ENCODE assay signal across 16 cellular contexts in the genomic region with DNA sequence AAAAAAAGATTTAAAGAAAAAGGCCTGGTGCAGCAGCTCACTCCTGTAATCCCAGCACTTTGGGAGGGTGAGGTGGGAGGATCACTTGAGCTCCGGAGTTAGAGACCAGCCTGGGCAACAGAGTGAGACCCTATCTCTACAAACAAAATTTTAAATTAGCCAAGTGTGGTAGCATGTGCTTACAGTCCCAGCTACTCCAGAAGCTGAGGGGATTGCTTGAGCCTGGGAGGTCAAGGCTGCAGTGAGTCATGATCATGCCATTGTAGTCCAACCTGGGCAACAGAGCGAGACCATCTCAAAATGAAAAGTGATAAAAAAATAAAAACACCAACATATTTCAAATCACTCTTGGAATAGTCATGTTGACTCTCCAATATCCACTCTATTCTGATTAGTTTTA. TPM values are rescaled to one million over a fixed set of nuclear protein-coding genes. Genes with fewer than 3 reads are reported as not detected.
DNase-seq lines count a peak whose midpoint lies in the region; ATAC-seq and TF ChIP-seq lines count a peak whose summit lies in the region.
"Had no signal": no experiment of that assay in that cellular context is flagged by ENCODE, and none has a peak within 500 bp of the region (broad histone marks: within the 10 kb centered on the region; RNA-seq: fewer than 3 reads in every experiment).

No MANE protein-coding gene starts in this region.

- H3K4me2 ChIP-seq in GM23338, result no peak overlapping the region

- peaks cover 14% of the 10 kb centered on the region for H3K27me3 Mint-ChIP-seq in CD4-positive, CD25-positive, alpha-beta regulatory T cell
- peaks cover 15% of the 10 kb centered on the region for H3K27me3 Mint-ChIP-seq in GM23338 (ENCODE audit: insufficient read depth, low read depth, poor library complexity)
- no peaks in the 10 kb centered on the region for H3K27me3 Mint-ChIP-seq in activated CD4-positive, alpha-beta memory T cell treated with anti-CD3 and anti-CD28 coated beads for 36 hours

- DNase-seq in CD4-positive, CD25-positive, alpha-beta regulatory T cell, result no peak
- DNase-seq in GM23338 (ENCODE audit: low spot score) (no peak), epithelial cell of proximal tubule (ENCODE audit: low read depth) (peak; percentile 55), NCI-H748 (lab: John Stamatoyannopoulos, UW; ENCODE audit: unreplicated experiment) (no peak), tibial nerve (ENCODE audit: low spot score in 2 of 2) (no peak), NCI-H1092 treated with DMSO at 0.1 percent for 48 hours (lab: John Stamatoyannopoulos, UW) (no peak)
- DNase-seq in activated CD4-positive, alpha-beta memory T cell treated with anti-CD3 and anti-CD28 coated beads for 36 hours, result no peak
- DNase-seq: activated CD8-positive, alpha-beta memory T cell treated with anti-CD3 and anti-CD28 coated beads for 24 hours; amniotic stem cell; colonic mucosa; DMS53; NCI-H1930; NCI-H69 had no signal

- no peak for TF ChIP-seq EP300 in tibial nerve (IDR thresholded peaks at IDR 0.05)

- no peaks in the 10 kb centered on the region for H3K27me3 ChIP-seq in CD4-positive, CD25-positive, alpha-beta regulatory T cell (ENCODE audit: control insufficient read depth, insufficient read depth, low read length)
- H3K27me3 ChIP-seq in GM23338 (ENCODE audit: insufficient read depth), result no peaks in the 10 kb centered on the region
- H3K27me3 ChIP-seq in tibial nerve, result no peaks in the 10 kb centered on the region
- H3K27me3 ChIP-seq: colonic mucosa had no signal

- no peaks in the 10 kb centered on the region for H3K9me3 ChIP-seq in CD4-positive, CD25-positive, alpha-beta regulatory T cell (ENCODE audit: control insufficient read depth in 2 of 2, low read length in 2 of 2)
- H3K9me3 ChIP-seq in tibial nerve, result no peaks in the 10 kb centered on the region
- H3K9me3 ChIP-seq: colonic mucosa, HAP-1, thoracic aorta had no signal

- intact Hi-C loops in activated CD4-positive, alpha-beta memory T cell treated with anti-CD3 and anti-CD28 coated beads for 36 hours (cut with micrococcal nuclease), result loop anchor here (2.0 kb wide), 2 partner anchors 71 to 95 kb away; no protein-coding TSS in a partner anchor

- peak overlapping the region; percentile 57 to 100 (median 91) for H3K27ac Mint-ChIP-seq in CD4-positive, CD25-positive, alpha-beta regulatory T cell
- H3K27ac Mint-ChIP-seq in GM23338, result peak overlapping the region; percentile 48; the same call in 1 of the 2 replicates
- peak overlapping the region; percentile 79 for H3K27ac Mint-ChIP-seq in activated CD4-positive, alpha-beta memory T cell treated with anti-CD3 and anti-CD28 coated beads for 36 hours

- H3K9me2 ChIP-seq in GM23338 (ENCODE audit: insufficient read depth), result no peaks in the 10 kb centered on the region

- POLR2A ChIA-PET in activated CD4-positive, alpha-beta memory T cell treated with anti-CD3 and anti-CD28 coated beads for 36 hours (lab: Charles Lee), result interaction anchor here (0.8 kb wide), 1 partner anchor 11 kb away, joined by 3 read pairs; no protein-coding TSS in a partner anchor

- no peak for TF ChIP-seq POLR2A in tibial nerve (IDR thresholded peaks at IDR 0.05)

- H3K4me1 Mint-ChIP-seq in CD4-positive, CD25-positive, alpha-beta regulatory T cell, result peaks cover 19 to 51% (median 42%) of the 10 kb centered on the region in 4 donors
- H3K4me1 Mint-ChIP-seq in GM23338, result peaks cover 8% of the 10 kb centered on the region
- H3K4me1 Mint-ChIP-seq in activated CD4-positive, alpha-beta memory T cell treated with anti-CD3 and anti-CD28 coated beads for 36 hours (ENCODE audit: low read depth), result peaks cover 49% of the 10 kb centered on the region

- H3K27ac ChIP-seq in CD4-positive, CD25-positive, alpha-beta regulatory T cell (ENCODE audit: insufficient read depth, low read length, poor library complexity, severe bottlenecking), result peak overlapping the region; percentile 98
- H3K27ac ChIP-seq in GM23338 (ENCODE audit: low read depth) (0 out of 2 replicates have a peak overlapping the region, but pooled peaks have one; percentile 17), tibial nerve (no peak overlapping the region)
- H3K27ac ChIP-seq: colonic mucosa, thoracic aorta had no signal

- 98% methylated on average over 2 of the region's 2 CpGs for WGBS in tibial nerve, 2 donors

- H3K4me3 Mint-ChIP-seq in CD4-positive, CD25-positive, alpha-beta regulatory T cell, result peak overlapping the region in 3 of 4 donors; percentile 7 to 95 (median 59)
- no peak overlapping the region for H3K4me3 Mint-ChIP-seq in GM23338
- no peak overlapping the region for H3K4me3 Mint-ChIP-seq in activated CD4-positive, alpha-beta memory T cell treated with anti-CD3 and anti-CD28 coated beads for 36 hours

- no peak overlapping the region for H3K4me3 ChIP-seq in CD4-positive, CD25-positive, alpha-beta regulatory T cell (ENCODE audit: low read depth, low read length)
- H3K4me3 ChIP-seq in GM23338, result no peak overlapping the region
- H3K4me3 ChIP-seq in epithelial cell of proximal tubule (ENCODE audit: low read depth, low read length), result no peak overlapping the region
- H3K4me3 ChIP-seq in tibial nerve, result no peak overlapping the region
- H3K4me3 ChIP-seq: colonic mucosa, HAP-1, thoracic aorta had no signal

- H3K9me3 Mint-ChIP-seq in CD4-positive, CD25-positive, alpha-beta regulatory T cell, result peaks cover 0 to 3% (median 0%) of the 10 kb centered on the region in 7 donors
- H3K9me3 Mint-ChIP-seq in GM23338, result peaks cover 24% of the 10 kb centered on the region
- no peaks in the 10 kb centered on the region for H3K9me3 Mint-ChIP-seq in activated CD4-positive, alpha-beta memory T cell treated with anti-CD3 and anti-CD28 coated beads for 36 hours

- 0 out of 2 replicates have a peak, but pooled peaks cover 10% of the 10 kb centered on the region for H3F3A ChIP-seq in GM23338 (replicated peaks; ENCODE audit: low read depth)

- ATAC-seq in CD4-positive, CD25-positive, alpha-beta regulatory T cell (ENCODE audit: low read depth in 2 of 2), result no peak
- ATAC-seq in GM23338 (no peak), GM18870 (IDR thresholded peaks at IDR 0.05; ENCODE audit: unreplicated experiment) (no peak)

- peaks cover 25% of the 10 kb centered on the region for H4K20me1 ChIP-seq in GM23338 (replicated peaks; ENCODE audit: insufficient read depth)

- H3K36me3 Mint-ChIP-seq in CD4-positive, CD25-positive, alpha-beta regulatory T cell, result peaks cover 7% of the 10 kb centered on the region
- peaks cover 51% of the 10 kb centered on the region for H3K36me3 Mint-ChIP-seq in GM23338 (ENCODE audit: low read depth)
- H3K36me3 Mint-ChIP-seq in activated CD4-positive, alpha-beta memory T cell treated with anti-CD3 and anti-CD28 coated beads for 36 hours, result peaks cover 14% of the 10 kb centered on the region

- TF ChIP-seq CTCF in GM23338 (conservative IDR thresholded peaks at IDR 0.05; ENCODE audit: low read depth in 2 of 2) (no peak), epithelial cell of proximal tubule (conservative IDR thresholded peaks at IDR 0.05; ENCODE audit: low read depth, low read length) (no peak), tibial nerve (IDR thresholded peaks at IDR 0.05) (no peak)

- H3K79me2 ChIP-seq in GM23338 (replicated peaks; ENCODE audit: insufficient read depth), result peaks cover 85% of the 10 kb centered on the region

- no peak overlapping the region for H2AFZ ChIP-seq in GM23338

- H3K36me3 ChIP-seq in CD4-positive, CD25-positive, alpha-beta regulatory T cell (ENCODE audit: control insufficient read depth, insufficient read depth, low read length), result no peaks in the 10 kb centered on the region
- no peaks in the 10 kb centered on the region for H3K36me3 ChIP-seq in GM23338 (ENCODE audit: insufficient read depth)
- H3K36me3 ChIP-seq in tibial nerve, result no peaks in the 10 kb centered on the region
- H3K36me3 ChIP-seq: colonic mucosa, HAP-1, thoracic aorta had no signal

- CTCF ChIA-PET in activated CD4-positive, alpha-beta memory T cell treated with anti-CD3 and anti-CD28 coated beads for 36 hours (lab: Charles Lee), result interaction anchor here (0.7 to 1.5 kb wide), 5 partner anchors 9 to 157 kb away, joined by 3 to 10 read pairs (median 4); no protein-coding TSS in a partner anchor

- H3K4me1 ChIP-seq in CD4-positive, CD25-positive, alpha-beta regulatory T cell (ENCODE audit: control insufficient read depth, insufficient read depth, low read length, poor library complexity, severe bottlenecking), result peaks cover 37% of the 10 kb centered on the region
- peaks cover 9% of the 10 kb centered on the region for H3K4me1 ChIP-seq in GM23338 (ENCODE audit: insufficient read depth)
- H3K4me1 ChIP-seq in tibial nerve, result peaks cover 0 to 35% (median 19%) of the 10 kb centered on the region in 4 donors

TF ChIP-seq in GM23338, 12 proteins besides CTCF, POLR2A, EP300 and RAD21 (continues in another document):
- TF ChIP-seq REST (IDR thresholded peaks at IDR 0.05; ENCODE audit: unreplicated experiment), result no peak

RNA-seq across cellular contexts. Expression of gene KANSL1, which starts 2.7 kb away (rescaled TPM):
- 295 TPM for total RNA-seq in CD4-positive, CD25-positive, alpha-beta regulatory T cell
- 10 to 100 TPM in 3 of 4 donors, 1 to 10 TPM in 1; 9.1 to 14.1 (median 11.3) TPM for polyA plus RNA-seq in CD4-positive, CD25-positive, alpha-beta regulatory T cell
- 167 and 206 TPM in 2 replicates for total RNA-seq in GM23338 (2014; rRNA removed; shearing (Covaris generic))
- polyA plus RNA-seq in GM23338 (2016; fragmentation: Nextera tagmentation; extraction: Ambion mirVana), result 43.6 and 49.0 TPM in 2 replicates
- total RNA-seq in activated CD4-positive, alpha-beta memory T cell treated with anti-CD3 and anti-CD28 coated beads for 36 hours, result 10 to 100 TPM; 57.3 to 63.8 TPM
- total RNA-seq in epithelial cell of proximal tubule (21.1 and 33.2 TPM in 2 replicates), tibial nerve (100 to 1,000 TPM in 2 of 4 donors, 10 to 100 TPM in 2; 91.3 to 120 (median 105) TPM)

Comparison
In these comparisons a context has a peak if more than half of its experiments do, and no peak if none do; other contexts are left out.
1. H3K27ac ChIP-seq: peak in CD4-positive, CD25-positive, alpha-beta regulatory T cell (single experiment) and GM23338 (single experiment); none in tibial nerve (0 of 4).
2. H3K4me3 Mint-ChIP-seq: peak in CD4-positive, CD25-positive, alpha-beta regulatory T cell (3 of 4); none in GM23338 (single experiment) and activated CD4-positive, alpha-beta memory T cell treated with anti-CD3 and anti-CD28 coated beads for 36 hours (single experiment).
3. Peak in every context shown above with its lines, with median percentiles within 50 percentile points of each other: H3K27ac Mint-ChIP-seq.